In the genomic region with DNA sequence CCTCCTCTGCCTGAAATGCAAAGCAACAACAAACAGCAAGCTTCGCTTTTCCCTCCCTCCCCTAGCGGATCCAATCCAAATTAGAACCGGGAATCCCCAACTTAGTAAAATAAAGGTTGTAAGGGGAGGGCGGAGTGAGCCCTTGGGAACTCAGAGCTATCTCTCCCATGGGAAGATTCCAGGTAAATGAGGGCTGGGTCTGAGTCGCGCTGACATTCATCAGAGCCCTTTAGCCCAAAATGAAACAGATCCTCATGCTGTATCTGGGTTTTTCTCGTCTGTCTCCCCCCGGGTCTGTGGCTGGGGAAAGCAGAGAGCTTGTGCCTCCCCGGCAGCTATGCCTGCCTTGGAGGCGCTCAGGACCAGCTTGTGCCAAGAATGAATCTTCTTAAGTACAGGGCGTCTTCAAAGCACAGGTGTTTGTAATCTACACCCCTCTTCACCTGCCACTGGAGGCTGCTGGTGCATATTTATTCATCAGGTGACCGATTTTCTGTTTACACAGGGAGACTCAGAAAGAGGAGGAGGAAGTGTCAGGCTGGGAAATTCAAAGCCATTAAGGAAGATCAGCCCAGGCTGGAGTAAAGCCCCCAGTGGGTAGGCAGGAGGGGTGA, we compare ENCODE assay signal across 8 cellular contexts. TPM values are rescaled to one million over a fixed set of nuclear protein-coding genes. Genes with fewer than 3 reads are reported as not detected.
A peak's percentile ranks its signal among the peaks of the same experiment; 100 is the strongest.
DNase-seq lines count a peak whose midpoint lies in the region; ATAC-seq, FAIRE-seq and TF ChIP-seq lines count a peak whose summit lies in the region.

No MANE protein-coding gene starts in this region.

- H3K9me3 Mint-ChIP-seq in T-helper 1 cell treated with Interleukin-12 subunit alpha and Interleukin-12 subunit beta and Interleukin-4 antibody, amounts not matched to agents 30 μg/mL and 1 μg/mL, for 36 hours, result no peaks in the 10 kb centered on the region
- H3K9me3 Mint-ChIP-seq in natural killer cell, result no peaks in the 10 kb centered on the region

- peaks cover 4% of the 10 kb centered on the region for H3K36me3 Mint-ChIP-seq in T-helper 1 cell treated with Interleukin-12 subunit alpha and Interleukin-12 subunit beta and Interleukin-4 antibody, amounts not matched to agents 30 μg/mL and 1 μg/mL, for 36 hours (ENCODE audit: low read depth)
- H3K36me3 Mint-ChIP-seq in natural killer cell, result no peaks in the 10 kb centered on the region

- DNase-seq in T-helper 1 cell (no peak), NCI-H524 (lab: John Stamatoyannopoulos, UW) (peak; percentile 84 to 95), dorsolateral prefrontal cortex (no peak), natural killer cell (no peak), midbrain (lab: John Stamatoyannopoulos, UW) (no peak), anterior cingulate cortex (lab: John Stamatoyannopoulos, UW) (no peak), GM19239 (ENCODE audit: insufficient read length, low spot score) (no peak)

- no peak for ATAC-seq in natural killer cell

- FAIRE-seq in GM19239 (lab: Jason Lieb, UNC), result no peak

- intact Hi-C loops in dorsolateral prefrontal cortex (cut with DNase I), result no loop called here
- intact Hi-C loops in natural killer cell (cut with micrococcal nuclease), result no loop called here

- H3K4me3 Mint-ChIP-seq in T-helper 1 cell treated with Interleukin-12 subunit alpha and Interleukin-12 subunit beta and Interleukin-4 antibody, amounts not matched to agents 30 μg/mL and 1 μg/mL, for 36 hours, result peak overlapping the region; percentile 80
- peak overlapping the region; percentile 88 for H3K4me3 Mint-ChIP-seq in natural killer cell

- H3K27me3 Mint-ChIP-seq in T-helper 1 cell treated with Interleukin-12 subunit alpha and Interleukin-12 subunit beta and Interleukin-4 antibody, amounts not matched to agents 30 μg/mL and 1 μg/mL, for 36 hours (ENCODE audit: low read depth), result peaks cover 4% of the 10 kb centered on the region
- H3K27me3 Mint-ChIP-seq in natural killer cell (ENCODE audit: low read depth in 2 of 2), result no peaks in the 10 kb centered on the region

- H3K27ac ChIP-seq in dorsolateral prefrontal cortex, result peak overlapping the region in 12 of 59 donors; percentile 1 to 65 (median 36)

- TF ChIP-seq CTCF in dorsolateral prefrontal cortex (IDR thresholded peaks at IDR 0.05 in 54 of 56, conservative IDR thresholded peaks at IDR 0.05 in 2 of 56; ENCODE audit: low read depth in 1 of 56, partially characterized antibody in 56 of 56) (no peak), natural killer cell (IDR thresholded peaks at IDR 0.05) (no peak)

- no peaks in the 10 kb centered on the region for H3K27me3 ChIP-seq in dorsolateral prefrontal cortex

- H3K4me1 Mint-ChIP-seq in T-helper 1 cell treated with Interleukin-12 subunit alpha and Interleukin-12 subunit beta and Interleukin-4 antibody, amounts not matched to agents 30 μg/mL and 1 μg/mL, for 36 hours (ENCODE audit: low read depth), result peaks cover 26% of the 10 kb centered on the region
- peaks cover 68 to 80% of the 10 kb centered on the region in 2 donors for H3K4me1 Mint-ChIP-seq in natural killer cell

- H3K27ac Mint-ChIP-seq in T-helper 1 cell treated with Interleukin-12 subunit alpha and Interleukin-12 subunit beta and Interleukin-4 antibody, amounts not matched to agents 30 μg/mL and 1 μg/mL, for 36 hours, result peak overlapping the region; percentile 34
- H3K27ac Mint-ChIP-seq in natural killer cell, result peak overlapping the region; percentile 92 to 99

- H3K4me3 ChIP-seq in dorsolateral prefrontal cortex, result peak overlapping the region in 54 of 59 donors; percentile 12 to 89 (median 77)

RNA-seq across cellular contexts. Expression of a gene that starts 55.0 kb away (rescaled TPM):
- 10 to 100 TPM; 18.4 to 76.6 (median 53.0) TPM for total RNA-seq in dorsolateral prefrontal cortex
- 100 to 1,000 TPM; 232 to 277 (median 233) TPM for total RNA-seq in natural killer cell

Comparison
In these comparisons a context has a peak if more than half of its experiments do, and no peak if none do; other contexts are left out.
1. DNase-seq: peak in NCI-H524 (2 of 2); none in T-helper 1 cell (0 of 5), dorsolateral prefrontal cortex (0 of 10), natural killer cell (single experiment), midbrain (single experiment), anterior cingulate cortex (0 of 58) and GM19239 (single experiment).